8 cellular contexts compared by ENCODE assay signal in genomic region chrX:73562458-73562857, GRCh38. TPM values are rescaled to one million over a fixed set of nuclear protein-coding genes. Genes with fewer than 3 reads are reported as not detected.
DNase-seq lines count a peak whose midpoint lies in the region; ATAC-seq and TF ChIP-seq lines count a peak whose summit lies in the region.

No MANE protein-coding gene starts in this region.

- H3K36me3 ChIP-seq in HUES48 (ENCODE audit: control insufficient read depth, insufficient read depth, low read length): no peaks in the 10 kb centered on the region

- TF ChIP-seq CTCF in chondrocyte (IDR thresholded peaks at IDR 0.05): no peak

- H3K27ac Mint-ChIP-seq in chondrocyte (ENCODE audit: unreplicated experiment) (peak overlapping the region; percentile 99), naive B cell (peak overlapping the region; percentile 96 to 100 (median 98))

- H3K9me3 Mint-ChIP-seq in chondrocyte (ENCODE audit: low read depth) (peaks cover 5% of the 10 kb centered on the region), naive B cell (peaks cover 0 to 8% (median 2%) of the 10 kb centered on the region in 7 donors)

- H3K27me3 Mint-ChIP-seq in chondrocyte (ENCODE audit: low read depth) (no peaks in the 10 kb centered on the region), naive B cell (no peaks in the 10 kb centered on the region)

- no peaks in the 10 kb centered on the region for H3K36me3 Mint-ChIP-seq in chondrocyte (ENCODE audit: low read depth)
- H3K36me3 Mint-ChIP-seq in naive B cell: peaks cover 0 to 7% of the 10 kb centered on the region in 2 donors

- H3K27ac ChIP-seq in HUES48 (ENCODE audit: low read depth, low read length): peak overlapping the region; percentile 57

- peak overlapping the region; percentile 98 for H3K4me3 Mint-ChIP-seq in chondrocyte (ENCODE audit: unreplicated experiment)
- H3K4me3 Mint-ChIP-seq in naive B cell: peak overlapping the region; percentile 90 to 99 (median 94)

- peaks cover 16% of the 10 kb centered on the region for H3K4me1 Mint-ChIP-seq in chondrocyte (ENCODE audit: low read depth)
- peaks cover 8 to 14% (median 9%) of the 10 kb centered on the region in 3 donors for H3K4me1 Mint-ChIP-seq in naive B cell

- peaks cover 14% of the 10 kb centered on the region for H3K9me3 ChIP-seq in HUES48 (ENCODE audit: control insufficient read depth, insufficient read depth, low read length)

- DNase-seq in chondrocyte (ENCODE audit: low spot score) (no peak), naive B cell (no peak), NCI-H1694 (lab: John Stamatoyannopoulos, UW) (no peak), NCI-H446 (lab: John Stamatoyannopoulos, UW) (no peak), Kasumi-1 (lab: John Stamatoyannopoulos, UW) (no peak)

- H3K27me3 ChIP-seq in HUES48 (ENCODE audit: control insufficient read depth, insufficient read depth, low read length): no peaks in the 10 kb centered on the region

- peak overlapping the region; percentile 67 for H3K4me3 ChIP-seq in HUES48 (ENCODE audit: low read depth, low read length)

- H3K4me1 ChIP-seq in HUES48 (ENCODE audit: control insufficient read depth, insufficient read depth, low read length): no peaks in the 10 kb centered on the region

- ATAC-seq in GM19023 (IDR thresholded peaks at IDR 0.05; ENCODE audit: unreplicated experiment) (peak; percentile 13), naive B cell (ENCODE audit: low read depth in 2 of 2) (no peak), GM19463 (IDR thresholded peaks at IDR 0.05; ENCODE audit: unreplicated experiment) (no peak)

- H3K9ac ChIP-seq in HUES48 (ENCODE audit: low read depth, low read length): peak overlapping the region; percentile 46

RNA-seq across cellular contexts. Expression of gene CHIC1, which starts 0.5 kb away (rescaled TPM):
- total RNA-seq in chondrocyte: 7.3 to 9.4 TPM (median 7.4 TPM) in 3 replicates
- 1 to 10 TPM; 1.7 to 3.5 (median 2.1) TPM for polyA plus RNA-seq in naive B cell (ENCODE audit: low read depth in 6 of 6)
